Comparison of ENCODE assay signal across 24 cellular contexts in genomic region chr5:180624630-180625029, GRCh38. TPM values are rescaled to one million over a fixed set of nuclear protein-coding genes. Genes with fewer than 3 reads are reported as not detected.
"Had no signal": no experiment of that assay in that cellular context is flagged by ENCODE, and none has a peak within 500 bp of the region (broad histone marks: within the 10 kb centered on the region; RNA-seq: fewer than 3 reads in every experiment).

No MANE protein-coding gene starts in this region.

- H3K27ac ChIP-seq: suprapubic skin, transverse colon, WERI-Rb-1 had no signal

- H3K27me3 ChIP-seq: uterus had no signal

- H3K36me3 ChIP-seq: breast epithelium, gastrocnemius medialis, suprapubic skin, transverse colon, uterus, WERI-Rb-1 had no signal

- ATAC-seq: activated CD8-positive, alpha-beta memory T cell treated with anti-CD3 and anti-CD28 coated beads, Interleukin-2, amount 10 ng/mL, durations not matched to agents 7 days and 5 days; esophagus mucosa; gastrocnemius medialis; left lobe of liver; T-helper 17 cell had no signal

- H3K4me1 Mint-ChIP-seq: mesothelial cell of epicardium had no signal

- DNase-seq: activated CD4-positive, alpha-beta T cell treated with anti-CD3 and anti-CD28 coated beads, Interleukin-2, amount 50 U/mL, for 48 hours; activated CD8-positive, alpha-beta memory T cell treated with anti-CD3 and anti-CD28 coated beads, Interleukin-2, amount 10 ng/mL, durations not matched to agents 7 days and 5 days; activated naive CD4-positive, alpha-beta T cell treated with Interleukin-2 at 50 U/mL for 16 hours; cerebellar nuclear complex; cortex of kidney; gastrocnemius medialis; kidney; nephron progenitor cell; occipital lobe; posterior cingulate gyrus; stimulated activated CD4-positive, alpha-beta T cell treated with anti-CD3 and anti-CD28 coated beads, Interleukin-2, amount 100 ng/mL, for 24 hours; T-helper 17 cell; transverse colon; uterus; WERI-Rb-1 had no signal

- H3K9me3 ChIP-seq: breast epithelium, gastrocnemius medialis, heart left ventricle, suprapubic skin, transverse colon, uterus had no signal

- H3K36me3 Mint-ChIP-seq: activated CD8-positive, alpha-beta memory T cell treated with anti-CD3 and anti-CD28 coated beads, Interleukin-2, amount 10 ng/mL, durations not matched to agents 7 days and 5 days; mesothelial cell of epicardium had no signal

- H3K27ac Mint-ChIP-seq: activated CD8-positive, alpha-beta memory T cell treated with anti-CD3 and anti-CD28 coated beads, Interleukin-2, amount 10 ng/mL, durations not matched to agents 7 days and 5 days; activated T-helper 2 cell treated with anti-CD3 and anti-CD28 coated beads, Interferon-gamma antibody, Interleukin-2, Interleukin-4, amounts not matched to agents 10 μg/mL and 5 μg/mL and 100 μg/mL, durations not matched to agents 14 hours and 24 hours and 36 hours; mesothelial cell of epicardium; nephron progenitor cell; stimulated activated naive CD8-positive, alpha-beta T cell treated with anti-CD3 and anti-CD28 coated beads, Interleukin-15, Interleukin-2, amounts not matched to agents 100 ng/mL and 50 ng/mL, for 24 hours; T-helper 17 cell had no signal

- H3K4me1 ChIP-seq: breast epithelium, gastrocnemius medialis, suprapubic skin, transverse colon, uterus had no signal

- H3K27me3 Mint-ChIP-seq: activated CD8-positive, alpha-beta memory T cell treated with anti-CD3 and anti-CD28 coated beads, Interleukin-2, amount 10 ng/mL, durations not matched to agents 7 days and 5 days; stimulated activated naive CD8-positive, alpha-beta T cell treated with anti-CD3 and anti-CD28 coated beads, Interleukin-15, Interleukin-2, amounts not matched to agents 100 ng/mL and 50 ng/mL, for 24 hours had no signal

- H3K4me3 Mint-ChIP-seq: activated CD8-positive, alpha-beta memory T cell treated with anti-CD3 and anti-CD28 coated beads, Interleukin-2, amount 10 ng/mL, durations not matched to agents 7 days and 5 days; mesothelial cell of epicardium; nephron progenitor cell; stimulated activated naive CD8-positive, alpha-beta T cell treated with anti-CD3 and anti-CD28 coated beads, Interleukin-15, Interleukin-2, amounts not matched to agents 100 ng/mL and 50 ng/mL, for 24 hours; T-helper 17 cell had no signal

- H3K4me3 ChIP-seq: breast epithelium, gastrocnemius medialis, heart left ventricle, suprapubic skin, transverse colon, uterus had no signal

- FAIRE-seq: astrocyte, kidney had no signal

- H3K9me3 Mint-ChIP-seq: activated T-helper 2 cell treated with anti-CD3 and anti-CD28 coated beads, Interferon-gamma antibody, Interleukin-2, Interleukin-4, amounts not matched to agents 10 μg/mL and 5 μg/mL and 100 μg/mL, durations not matched to agents 14 hours and 24 hours and 36 hours; mesothelial cell of epicardium; nephron progenitor cell; stimulated activated naive CD8-positive, alpha-beta T cell treated with anti-CD3 and anti-CD28 coated beads, Interleukin-15, Interleukin-2, amounts not matched to agents 100 ng/mL and 50 ng/mL, for 24 hours had no signal

RNA-seq across cellular contexts. Expression of gene SCGB3A1, which starts 33.3 kb away (rescaled TPM):
- total RNA-seq: activated CD8-positive, alpha-beta memory T cell treated with anti-CD3 and anti-CD28 coated beads, Interleukin-2, amount 10 ng/mL, durations not matched to agents 7 days and 5 days; activated T-helper 2 cell treated with anti-CD3 and anti-CD28 coated beads, Interferon-gamma antibody, Interleukin-2, Interleukin-4, amounts not matched to agents 10 μg/mL and 5 μg/mL and 100 μg/mL, durations not matched to agents 14 hours and 24 hours and 36 hours; astrocyte; gastrocnemius medialis; occipital lobe; transverse colon had no signal
